Comparison of ENCODE assay signal across 11 cellular contexts in genomic region chr5:141319202-141319601, GRCh38. TPM values are rescaled to one million over a fixed set of nuclear protein-coding genes. Genes with fewer than 3 reads are reported as not detected.
DNase-seq lines count a peak whose midpoint lies in the region; ATAC-seq and TF ChIP-seq lines count a peak whose summit lies in the region.
"Had no signal": no experiment of that assay in that cellular context is flagged by ENCODE, and none has a peak within 500 bp of the region (broad histone marks: within the 10 kb centered on the region; RNA-seq: fewer than 3 reads in every experiment).

No MANE protein-coding gene starts in this region.

- H3K36me3 ChIP-seq in iPS-20b (ENCODE audit: insufficient read depth, low read depth, low read length) (peaks cover 30% of the 10 kb centered on the region), esophagus muscularis mucosa (peaks cover 18 to 46% (median 42%) of the 10 kb centered on the region in 4 donors)

- ATAC-seq in activated T-cell treated with anti-CD3 and anti-CD28 coated beads, Interleukin-2, amount 50 U/mL, for 72 hours (replicated peaks in 1 of 2), result no peak
- ATAC-seq in T-helper 17 cell (no peak), GM19324 (IDR thresholded peaks at IDR 0.05; ENCODE audit: low FRiP score, unreplicated experiment) (no peak)
- ATAC-seq in stimulated activated memory B cell treated with anti-CD40 and anti-IgM and Interleukin-4, amounts not matched to agents 10 μg/mL and 1 μg/mL and 100 μg/mL, for 72 hours, result no peak
- ATAC-seq: activated CD4-positive, CD25-positive, alpha-beta regulatory T cell treated with anti-CD3 and anti-CD28 coated beads, Interleukin-2, amount 50 U/mL, for 24 hours had no signal

- H3K4me1 ChIP-seq in iPS-20b (ENCODE audit: insufficient read depth, low read length) (no peaks in the 10 kb centered on the region), esophagus muscularis mucosa (peaks cover 4 to 11% (median 7%) of the 10 kb centered on the region in 4 donors)

- H3K27ac ChIP-seq in iPS-20b (ENCODE audit: low read length), result no peak overlapping the region
- H3K27ac ChIP-seq in esophagus muscularis mucosa (replicated peaks in 1 of 4), result no peak overlapping the region

- peaks cover 30% of the 10 kb centered on the region for H3K9me3 ChIP-seq in T-helper 17 cell (ENCODE audit: control insufficient read depth, low read length, poor library complexity, severe bottlenecking)
- H3K9me3 ChIP-seq in iPS-20b (ENCODE audit: insufficient read depth, low read depth, low read length), result peaks cover 54% of the 10 kb centered on the region
- H3K9me3 ChIP-seq in esophagus muscularis mucosa, result peaks cover 23 to 81% (median 66%) of the 10 kb centered on the region in 4 donors

- H3K4me3 Mint-ChIP-seq in activated T-cell treated with anti-CD3 and anti-CD28 coated beads, Interleukin-2, amount 50 U/mL, for 72 hours, result peak overlapping the region; percentile 90 to 100
- H3K4me3 Mint-ChIP-seq in T-helper 17 cell, result peak overlapping the region; percentile 94
- H3K4me3 Mint-ChIP-seq in stimulated activated memory B cell treated with anti-CD40 and anti-IgM and Interleukin-4, amounts not matched to agents 10 μg/mL and 1 μg/mL and 100 μg/mL, for 72 hours, result peak overlapping the region; percentile 98

- TF ChIP-seq EP300 in esophagus muscularis mucosa (IDR thresholded peaks at IDR 0.05), result no peak

- peak overlapping the region; percentile 93 for H3K4me3 ChIP-seq in iPS-20b (ENCODE audit: low read length)
- peak overlapping the region in 2 of 4 donors; percentile 3 to 74 for H3K4me3 ChIP-seq in esophagus muscularis mucosa

- intact Hi-C loops in esophagus muscularis mucosa (cut with DNase I), result no loop called here

- H3K27me3 ChIP-seq in iPS-20b (ENCODE audit: insufficient read depth, low read length) (no peaks in the 10 kb centered on the region), esophagus muscularis mucosa (no peaks in the 10 kb centered on the region)
- H3K27me3 ChIP-seq: upper lobe of left lung had no signal

- TF ChIP-seq CTCF in esophagus muscularis mucosa (IDR thresholded peaks at IDR 0.05), result no peak

- no peak for TF ChIP-seq POLR2A in esophagus muscularis mucosa (IDR thresholded peaks at IDR 0.05; ENCODE audit: low read depth)

- H3K9me3 Mint-ChIP-seq in activated T-cell treated with anti-CD3 and anti-CD28 coated beads, Interleukin-2, amount 50 U/mL, for 72 hours, result peaks cover 24 to 25% of the 10 kb centered on the region in 2 donors
- peaks cover 26% of the 10 kb centered on the region for H3K9me3 Mint-ChIP-seq in stimulated activated memory B cell treated with anti-CD40 and anti-IgM and Interleukin-4, amounts not matched to agents 10 μg/mL and 1 μg/mL and 100 μg/mL, for 72 hours

- no peak for DNase-seq in activated T-cell treated with anti-CD3 and anti-CD28 coated beads, Interleukin-2, amount 50 U/mL, for 72 hours
- no peak for DNase-seq in activated T-cell treated with anti-CD3 and anti-CD28 coated beads, Interleukin-2, amount 50 U/mL, for 48 hours
- DNase-seq in T-helper 17 cell, result no peak
- no peak for DNase-seq in effector CD4-positive, alpha-beta T cell
- no peak for DNase-seq in esophagus muscularis mucosa (ENCODE audit: extremely low spot score)
- DNase-seq: NCI-H2171 treated with DMSO at 0.1 percent for 48 hours, upper lobe of left lung had no signal

- H3K27ac Mint-ChIP-seq in activated T-cell treated with anti-CD3 and anti-CD28 coated beads, Interleukin-2, amount 50 U/mL, for 72 hours, result peak overlapping the region; percentile 95
- peak overlapping the region; percentile 95 for H3K27ac Mint-ChIP-seq in T-helper 17 cell
- peak overlapping the region; percentile 100 for H3K27ac Mint-ChIP-seq in stimulated activated memory B cell treated with anti-CD40 and anti-IgM and Interleukin-4, amounts not matched to agents 10 μg/mL and 1 μg/mL and 100 μg/mL, for 72 hours

- H3K27me3 Mint-ChIP-seq in activated T-cell treated with anti-CD3 and anti-CD28 coated beads, Interleukin-2, amount 50 U/mL, for 72 hours (ENCODE audit: low read depth), result no peaks in the 10 kb centered on the region
- no peaks in the 10 kb centered on the region for H3K27me3 Mint-ChIP-seq in T-helper 17 cell
- no peaks in the 10 kb centered on the region for H3K27me3 Mint-ChIP-seq in stimulated activated memory B cell treated with anti-CD40 and anti-IgM and Interleukin-4, amounts not matched to agents 10 μg/mL and 1 μg/mL and 100 μg/mL, for 72 hours

- 93% methylated on average over 6 of the region's 6 CpGs for WGBS in esophagus muscularis mucosa

- H3K36me3 Mint-ChIP-seq in activated T-cell treated with anti-CD3 and anti-CD28 coated beads, Interleukin-2, amount 50 U/mL, for 72 hours (ENCODE audit: insufficient read depth in 2 of 2), result peaks cover 41 to 59% of the 10 kb centered on the region in 2 donors
- peaks cover 12% of the 10 kb centered on the region for H3K36me3 Mint-ChIP-seq in T-helper 17 cell (ENCODE audit: low read depth)
- peaks cover 56% of the 10 kb centered on the region for H3K36me3 Mint-ChIP-seq in stimulated activated memory B cell treated with anti-CD40 and anti-IgM and Interleukin-4, amounts not matched to agents 10 μg/mL and 1 μg/mL and 100 μg/mL, for 72 hours

- H3K4me1 Mint-ChIP-seq in activated T-cell treated with anti-CD3 and anti-CD28 coated beads, Interleukin-2, amount 50 U/mL, for 72 hours (ENCODE audit: low read depth), result peaks cover 38% of the 10 kb centered on the region
- H3K4me1 Mint-ChIP-seq in T-helper 17 cell, result peaks cover 10% of the 10 kb centered on the region
- peaks cover 28% of the 10 kb centered on the region for H3K4me1 Mint-ChIP-seq in stimulated activated memory B cell treated with anti-CD40 and anti-IgM and Interleukin-4, amounts not matched to agents 10 μg/mL and 1 μg/mL and 100 μg/mL, for 72 hours

- H3K9ac ChIP-seq in iPS-20b (ENCODE audit: low read depth, low read length), result no peak overlapping the region

RNA-seq across cellular contexts. Expression of gene TAF7, which starts 1.4 kb away (rescaled TPM):
- 10 to 100 TPM; 56.7 to 62.5 TPM for total RNA-seq in activated T-cell treated with anti-CD3 and anti-CD28 coated beads, Interleukin-2, amount 50 U/mL, for 72 hours
- total RNA-seq in T-helper 17 cell (10 to 100 TPM; 74.4 to 90.7 TPM), esophagus muscularis mucosa (10 to 100 TPM; 44.0 to 65.9 (median 59.1) TPM)

RNA-seq across cellular contexts. Expression of gene PCDHGA1, which starts 11.1 kb away (rescaled TPM):
- total RNA-seq in activated T-cell treated with anti-CD3 and anti-CD28 coated beads, Interleukin-2, amount 50 U/mL, for 72 hours, result under 1 TPM; 0.05 TPM
- total RNA-seq in T-helper 17 cell (not detected), esophagus muscularis mucosa (1 to 10 TPM in 1 of 4 donors, under 1 TPM in 3; 0.45 to 1.2 (median 0.76) TPM)

RNA-seq across cellular contexts. Expression of gene SLC25A2, which starts 15.4 kb away (rescaled TPM):
- under 1 TPM; 0.46 to 0.63 TPM for total RNA-seq in activated T-cell treated with anti-CD3 and anti-CD28 coated beads, Interleukin-2, amount 50 U/mL, for 72 hours
- under 1 TPM; 0.65 to 0.70 TPM for total RNA-seq in T-helper 17 cell
- total RNA-seq in esophagus muscularis mucosa, result under 1 TPM in 2 of 4 donors, not detected in 2; 0.23 to 0.65 TPM

RNA-seq across cellular contexts. Expression of gene PCDHGA2, which starts 19.4 kb away (rescaled TPM):
- under 1 TPM in 1 of 2 donors, not detected in 1; 0.07 TPM for total RNA-seq in activated T-cell treated with anti-CD3 and anti-CD28 coated beads, Interleukin-2, amount 50 U/mL, for 72 hours
- total RNA-seq in T-helper 17 cell (not detected), esophagus muscularis mucosa (1 to 10 TPM; 2.5 to 5.4 (median 4.0) TPM)

RNA-seq across cellular contexts. Expression of gene PCDHGA3, which starts 24.4 kb away (rescaled TPM):
- total RNA-seq in activated T-cell treated with anti-CD3 and anti-CD28 coated beads, Interleukin-2, amount 50 U/mL, for 72 hours, result under 1 TPM in 1 of 2 donors, not detected in 1; 0.12 TPM
- under 1 TPM in 1 of 2 donors, not detected in 1; 0.22 TPM for total RNA-seq in T-helper 17 cell
- 1 to 10 TPM; 1.7 to 2.6 (median 1.8) TPM for total RNA-seq in esophagus muscularis mucosa
